Comparison of ENCODE assay signal across 8 cellular contexts in genomic region chr10:67763499-67764011, GRCh38.
DNase-seq lines count a peak whose midpoint lies in the region; ATAC-seq and FAIRE-seq lines count a peak whose summit lies in the region.

No MANE protein-coding gene starts in this region.

- H3K4me3 ChIP-seq in CD4-positive, alpha-beta memory T cell (ENCODE audit: low read length in 2 of 2), result peak overlapping the region; percentile 58 to 98
- H3K4me3 ChIP-seq in HUES48 (ENCODE audit: low read depth, low read length) (peak overlapping the region; percentile 98), neuron (ENCODE audit: low read length) (peak overlapping the region; percentile 84), subcutaneous abdominal adipose tissue (ENCODE audit: low read depth in 1 of 5, low read length in 5 of 5) (peak overlapping the region; percentile 74 to 99 (median 89))

- peaks cover 14% of the 10 kb centered on the region for H3K4me1 ChIP-seq in CD4-positive, alpha-beta memory T cell (ENCODE audit: insufficient read depth, low read length)
- H3K4me1 ChIP-seq in HUES48 (ENCODE audit: control insufficient read depth, insufficient read depth, low read length), result no peaks in the 10 kb centered on the region
- H3K4me1 ChIP-seq in neuron (ENCODE audit: insufficient read depth, low read length), result no peaks in the 10 kb centered on the region
- H3K4me1 ChIP-seq in subcutaneous abdominal adipose tissue (ENCODE audit: control insufficient read depth in 5 of 5, insufficient read depth in 5 of 5, low read length in 5 of 5), result peaks cover 0 to 14% (median 9%) of the 10 kb centered on the region in 5 donors

- intact Hi-C loops in CD4-positive, alpha-beta memory T cell (cut with micrococcal nuclease), result loop anchor here (1.0 to 2.0 kb wide), 8 partner anchors 17 to 957 kb away; partner anchors contain the start of genes CCAR1, HERC4, HNRNPH3 and PBLD

- H3K4me1 Mint-ChIP-seq in CD4-positive, alpha-beta memory T cell, result peaks cover 9 to 28% (median 14%) of the 10 kb centered on the region in 4 donors

- no peak for FAIRE-seq in frontal cortex (lab: Jason Lieb, UNC)

- H2AFZ ChIP-seq in neuron (ENCODE audit: low read depth, low read length), result peak overlapping the region; percentile 55

- H3K36me3 ChIP-seq in CD4-positive, alpha-beta memory T cell (ENCODE audit: insufficient read depth, low read length), result no peaks in the 10 kb centered on the region
- H3K36me3 ChIP-seq in HUES48 (ENCODE audit: control insufficient read depth, insufficient read depth, low read length), result no peaks in the 10 kb centered on the region
- H3K36me3 ChIP-seq in neuron (ENCODE audit: insufficient read depth, low read length), result no peaks in the 10 kb centered on the region
- no peaks in the 10 kb centered on the region for H3K36me3 ChIP-seq in subcutaneous abdominal adipose tissue (ENCODE audit: control insufficient read depth in 5 of 5, insufficient read depth in 5 of 5, low read length in 5 of 5)

- peaks cover 0 to 11% (median 3%) of the 10 kb centered on the region in 8 donors for H3K9me3 Mint-ChIP-seq in CD4-positive, alpha-beta memory T cell

- peak overlapping the region; percentile 94 to 100 (median 98) for H3K27ac Mint-ChIP-seq in CD4-positive, alpha-beta memory T cell

- ATAC-seq in GM21381 (IDR thresholded peaks at IDR 0.05; ENCODE audit: unreplicated experiment), result peak; percentile 25

- H3K27ac ChIP-seq in CD4-positive, alpha-beta memory T cell (ENCODE audit: low read depth, low read length), result peak overlapping the region; percentile 73
- H3K27ac ChIP-seq in HUES48 (ENCODE audit: low read depth, low read length) (peak overlapping the region; percentile 69), subcutaneous abdominal adipose tissue (ENCODE audit: low read depth, low read length) (peak overlapping the region; percentile 88)

- H3K27me3 ChIP-seq in CD4-positive, alpha-beta memory T cell (ENCODE audit: insufficient read depth, low read length), result no peaks in the 10 kb centered on the region
- H3K27me3 ChIP-seq in HUES48 (ENCODE audit: control insufficient read depth, insufficient read depth, low read length) (no peaks in the 10 kb centered on the region; the same call in 1 of the 2 replicates), neuron (ENCODE audit: insufficient read depth, low read length) (no peaks in the 10 kb centered on the region), subcutaneous abdominal adipose tissue (ENCODE audit: control insufficient read depth in 5 of 5, insufficient read depth in 4 of 5, low read length in 5 of 5) (no peaks in the 10 kb centered on the region)

- H3K9ac ChIP-seq in HUES48 (ENCODE audit: low read depth, low read length) (0 out of 2 replicates have a peak overlapping the region, but pooled peaks have one; percentile 39), subcutaneous abdominal adipose tissue (ENCODE audit: low read length in 5 of 5) (peak overlapping the region; percentile 57 to 94 (median 68))

- POLR2A ChIA-PET in CD4-positive, alpha-beta memory T cell (lab: Charles Lee; ENCODE audit: partially characterized antibody), result interaction anchor here (1.0 to 2.5 kb wide), 17 partner anchors 10 to 643 kb away, joined by 3 to 20 read pairs (median 7); partner anchors contain the start of genes HNRNPH3, RUFY2 and SIRT1

- H3K36me3 Mint-ChIP-seq in CD4-positive, alpha-beta memory T cell, result peaks cover 0 to 16% of the 10 kb centered on the region in 2 donors

- H3K27me3 Mint-ChIP-seq in CD4-positive, alpha-beta memory T cell, result peaks cover 4 to 9% of the 10 kb centered on the region in 2 donors

- DNase-seq in CD4-positive, alpha-beta memory T cell, result peak; percentile 78 to 85 (median 82)
- DNase-seq in RPMI7951 (ENCODE audit: low read depth) (peak; percentile 61), frontal cortex (ENCODE audit: low spot score in 2 of 2) (peak; percentile 48 to 60)
- peak; percentile 48 to 76 (median 64) for DNase-seq in activated naive CD4-positive, alpha-beta T cell (lab: John Stamatoyannopoulos, UW)

- CTCF ChIA-PET in CD4-positive, alpha-beta memory T cell (lab: Charles Lee; ENCODE audit: partially characterized antibody), result interaction anchor here (1.3 to 5.7 kb wide), 3 partner anchors 16 to 66 kb away, joined by 8 to 42 read pairs (median 26); no protein-coding TSS in a partner anchor

- no peaks in the 10 kb centered on the region for H3K9me3 ChIP-seq in CD4-positive, alpha-beta memory T cell (ENCODE audit: control insufficient read depth in 1 of 2, low read length in 2 of 2)
- H3K9me3 ChIP-seq in HUES48 (ENCODE audit: control insufficient read depth, insufficient read depth, low read length), result no peaks in the 10 kb centered on the region
- H3K9me3 ChIP-seq in neuron (ENCODE audit: low read length), result no peaks in the 10 kb centered on the region
- H3K9me3 ChIP-seq in subcutaneous abdominal adipose tissue (ENCODE audit: control insufficient read depth in 5 of 5, low read length in 5 of 5), result no peaks in the 10 kb centered on the region

- peak overlapping the region; percentile 90 to 98 (median 95) for H3K4me3 Mint-ChIP-seq in CD4-positive, alpha-beta memory T cell

Comparison
In these comparisons a context has a peak if more than half of its experiments do, and no peak if none do; other contexts are left out.
1. Peak in every context shown above with its lines: DNase-seq, ATAC-seq, H3K4me3 ChIP-seq and H3K27ac ChIP-seq.